8 cellular contexts compared by ENCODE assay signal in genomic region chr16:88021041-88021970, GRCh38.
DNase-seq lines count a peak whose midpoint lies in the region; ATAC-seq and TF ChIP-seq lines count a peak whose summit lies in the region.
"Not testable (repeated sequence)": the region's sequence is repeated elsewhere in the genome, so short reads cannot be mapped to it uniquely, and the experiment has no call there.

No MANE protein-coding gene starts in this region.

- POLR2A ChIA-PET in IMR-90 (lab: Charles Lee; ENCODE audit: unreplicated experiment), result not testable (repeated sequence)

- H3K27ac Mint-ChIP-seq in activated naive CD4-positive, alpha-beta T cell treated with anti-CD3 and anti-CD28 coated beads, Interleukin-2, amount 10 ng/mL, durations not matched to agents 7 days and 5 days, result peak overlapping the region; percentile 37

- not testable (repeated sequence) for H2AFZ ChIP-seq in IMR-90 (replicated peaks; ENCODE audit: low read length, poor library complexity); mesenchymal stem cell (ENCODE audit: low read depth, low read length)

- H3K56ac ChIP-seq in IMR-90 (ENCODE audit: extremely low read depth, insufficient read depth, low read length), result not testable (repeated sequence)

- not testable (repeated sequence) for H2AK9ac ChIP-seq in IMR-90 (replicated peaks; ENCODE audit: low read depth, low read length, poor library complexity)

- not testable (repeated sequence) for TF ChIP-seq POLR2A in IMR-90 (IDR thresholded peaks at IDR 0.05; ENCODE audit: low read depth, low read length)

- not testable (repeated sequence) for H3K9me3 ChIP-seq in IMR-90 (ENCODE audit: control insufficient read depth, insufficient read depth, low read length); mesenchymal stem cell (ENCODE audit: control insufficient read depth, low read length); aorta (ENCODE audit: control insufficient read depth, low read length)

- not testable (repeated sequence) for TF ChIP-seq CTCF in AG10803 (conservative IDR thresholded peaks at IDR 0.05; ENCODE audit: low read length); IMR-90 (conservative IDR thresholded peaks at IDR 0.05; ENCODE audit: low read depth, low read length)

- DNase-seq in AG10803 (ENCODE audit: low read depth) (peak; percentile 32), fibroblast of gingiva (ENCODE audit: low read depth) (peak; percentile 20), left cardiac atrium (peak; percentile 57)
- DNase-seq in IMR-90; activated naive CD4-positive, alpha-beta T cell treated with anti-CD3 and anti-CD28 coated beads, Interleukin-2, amount 10 ng/mL, durations not matched to agents 7 days and 5 days; mesenchymal stem cell; sciatic nerve (ENCODE audit: low spot score); aorta: not testable (repeated sequence)

- H4K20me1 ChIP-seq in IMR-90 (ENCODE audit: insufficient read depth, low read length), result not testable (repeated sequence)

- ATAC-seq in IMR-90 (ENCODE audit: low read depth), result not testable (repeated sequence)
- ATAC-seq in left cardiac atrium (peak in 1 of 2 donors; percentile 53), sciatic nerve (peak; percentile 89), aorta (ENCODE audit: low FRiP score) (peak; percentile 20)

- not testable (repeated sequence) for H3K9me1 ChIP-seq in IMR-90 (ENCODE audit: insufficient read depth, low read length)

- intact Hi-C loops in IMR-90 (cut with micrococcal nuclease), result loop anchor here (10.0 kb wide), 1 partner anchor 363 kb away; the partner anchor contains the start of gene ZNF469
- intact Hi-C loops in left cardiac atrium (cut with DNase I); sciatic nerve (cut with DNase I); aorta (cut with DNase I): not testable (repeated sequence)

- not testable (repeated sequence) for H3K14ac ChIP-seq in IMR-90 (replicated peaks; ENCODE audit: low read depth, low read length); mesenchymal stem cell (ENCODE audit: low read length in 2 of 2)

- not testable (repeated sequence) for H4K5ac ChIP-seq in IMR-90 (ENCODE audit: low read depth, low read length)

- not testable (repeated sequence) for H2BK12ac ChIP-seq in mesenchymal stem cell (ENCODE audit: low read length in 2 of 2)

- not testable (repeated sequence) for H3K36me3 Mint-ChIP-seq in activated naive CD4-positive, alpha-beta T cell treated with anti-CD3 and anti-CD28 coated beads, Interleukin-2, amount 10 ng/mL, durations not matched to agents 7 days and 5 days

- not testable (repeated sequence) for H3K18ac ChIP-seq in IMR-90 (ENCODE audit: low read depth, low read length); mesenchymal stem cell (ENCODE audit: low read depth in 1 of 2, low read length in 2 of 2)

- H4K8ac ChIP-seq in IMR-90 (ENCODE audit: low read depth in 2 of 2, low read length in 2 of 2); mesenchymal stem cell (ENCODE audit: low read length): not testable (repeated sequence)

- BruUV-seq in IMR-90 (replicated peaks; lab: Mats Ljungman, UMichigan), result not testable (repeated sequence)

- H3K79me1 ChIP-seq in IMR-90 (ENCODE audit: low read depth in 1 of 2, low read length in 2 of 2), result peaks cover 3 to 23% of the 10 kb centered on the region in 2 experiments; a peak in 3 of 4 replicates
- H3K79me1 ChIP-seq in mesenchymal stem cell (replicated peaks; ENCODE audit: low read length, poor library complexity, severe bottlenecking), result peaks cover 26% of the 10 kb centered on the region

- H2BK120ac ChIP-seq in IMR-90 (ENCODE audit: low read depth, low read length); mesenchymal stem cell (ENCODE audit: low read depth, low read length): not testable (repeated sequence)

- not testable (repeated sequence) for H3K9me3 Mint-ChIP-seq in activated naive CD4-positive, alpha-beta T cell treated with anti-CD3 and anti-CD28 coated beads, Interleukin-2, amount 10 ng/mL, durations not matched to agents 7 days and 5 days

- not testable (repeated sequence) for H2BK5ac ChIP-seq in IMR-90 (ENCODE audit: low read depth, low read length, poor library complexity, severe bottlenecking); mesenchymal stem cell (ENCODE audit: low read depth, low read length, poor library complexity, severe bottlenecking)

- H3K36me3 ChIP-seq in IMR-90 (ENCODE audit: control insufficient read depth, insufficient read depth, low read length); aorta (ENCODE audit: control insufficient read depth in 1 of 2, insufficient read depth in 2 of 2, low read length in 1 of 2): not testable (repeated sequence)
- peaks cover 7 to 60% of the 10 kb centered on the region in 2 experiments for H3K36me3 ChIP-seq in mesenchymal stem cell (ENCODE audit: control insufficient read depth in 1 of 2, insufficient read depth in 2 of 2, low read depth in 1 of 2, low read length in 2 of 2)

- not testable (repeated sequence) for H2BK15ac ChIP-seq in IMR-90 (ENCODE audit: low read depth, low read length); mesenchymal stem cell (ENCODE audit: low read depth, poor library complexity, severe bottlenecking)

- not testable (repeated sequence) for H2BK20ac ChIP-seq in IMR-90 (ENCODE audit: low read depth, low read length)

- H3K4me3 ChIP-seq in AG10803 (ENCODE audit: low read length); IMR-90 (ENCODE audit: insufficient read depth, low read depth, low read length); mesenchymal stem cell (ENCODE audit: insufficient read depth in 1 of 2, low read depth in 1 of 2, low read length in 2 of 2); aorta (ENCODE audit: low read length in 2 of 2): not testable (repeated sequence)

- not testable (repeated sequence) for H3K23ac ChIP-seq in IMR-90 (ENCODE audit: low read depth, low read length); mesenchymal stem cell (ENCODE audit: low read length in 2 of 2)

- dilution Hi-C loops in IMR-90 (cut with HindIII; ENCODE audit: low sequenced_read_pairs, unreplicated experiment), result not testable (repeated sequence)

- CTCF ChIA-PET in IMR-90 (lab: Yijun Ruan, JAX), result interaction anchor here (0.6 kb wide), 1 partner anchor 66 kb away, joined by 3 read pairs; no protein-coding TSS in a partner anchor
- CTCF ChIA-PET in activated naive CD4-positive, alpha-beta T cell treated with anti-CD3 and anti-CD28 coated beads, Interleukin-2, amount 10 ng/mL, durations not matched to agents 7 days and 5 days (lab: Charles Lee), result not testable (repeated sequence)

- not testable (repeated sequence) for H3K27me3 Mint-ChIP-seq in activated naive CD4-positive, alpha-beta T cell treated with anti-CD3 and anti-CD28 coated beads, Interleukin-2, amount 10 ng/mL, durations not matched to agents 7 days and 5 days

- H3K27ac ChIP-seq in IMR-90 (ENCODE audit: insufficient read depth, low read length); mesenchymal stem cell (ENCODE audit: low read length, poor library complexity, severe bottlenecking); aorta (ENCODE audit: low read depth in 1 of 2, low read length in 2 of 2): not testable (repeated sequence)

- H4K91ac ChIP-seq in IMR-90 (ENCODE audit: insufficient read depth, low read depth, low read length); mesenchymal stem cell (ENCODE audit: low read length): not testable (repeated sequence)

- H3K27me3 ChIP-seq in IMR-90 (ENCODE audit: control insufficient read depth, insufficient read depth, low read length); mesenchymal stem cell (ENCODE audit: control insufficient read depth in 1 of 2, insufficient read depth in 1 of 2, low read length in 2 of 2); aorta (ENCODE audit: control insufficient read depth in 1 of 2, insufficient read depth in 2 of 2, low read length in 1 of 2): not testable (repeated sequence)

- H3K4me3 Mint-ChIP-seq in activated naive CD4-positive, alpha-beta T cell treated with anti-CD3 and anti-CD28 coated beads, Interleukin-2, amount 10 ng/mL, durations not matched to agents 7 days and 5 days, result not testable (repeated sequence)

- H3K4me1 Mint-ChIP-seq in activated naive CD4-positive, alpha-beta T cell treated with anti-CD3 and anti-CD28 coated beads, Interleukin-2, amount 10 ng/mL, durations not matched to agents 7 days and 5 days, result not testable (repeated sequence)

- TF ChIP-seq RAD21 in IMR-90 (IDR thresholded peaks at IDR 0.05; ENCODE audit: low read length), result not testable (repeated sequence)

- not testable (repeated sequence) for H3K4me2 ChIP-seq in IMR-90 (ENCODE audit: low read depth, low read length); mesenchymal stem cell (ENCODE audit: low read length, poor library complexity, severe bottlenecking)

- H3K9ac ChIP-seq in IMR-90 (ENCODE audit: low read depth, low read length), result not testable (repeated sequence)
- H3K9ac ChIP-seq in mesenchymal stem cell (ENCODE audit: low read length), result peak overlapping the region; percentile 63

- H3K4ac ChIP-seq in IMR-90 (ENCODE audit: low read depth, low read length); mesenchymal stem cell (ENCODE audit: low read depth in 1 of 2, low read length in 2 of 2): not testable (repeated sequence)

- 100% methylated on average over 8 of the region's 26 CpGs; no CpG with 5 or more reads in 1 of the 2 experiments for WGBS in IMR-90 (ENCODE audit: extremely low coverage in 2 of 2, insufficient read length in 1 of 2), 2 experiments
- 98% methylated on average over 24 of the region's 26 CpGs for WGBS in mesenchymal stem cell
- 84 to 87% methylated on average over 26 of the region's 26 CpGs for WGBS in aorta, 2 donors

- in situ Hi-C loops in IMR-90 (cut with MboI; ENCODE audit: low sequenced_read_pairs), result not testable (repeated sequence)

- not testable (repeated sequence) for H3K4me1 ChIP-seq in IMR-90 (ENCODE audit: control insufficient read depth, insufficient read depth, low read length); aorta (ENCODE audit: control insufficient read depth in 1 of 2, insufficient read depth in 2 of 2, low read length in 2 of 2)
- peaks cover 19% of the 10 kb centered on the region for H3K4me1 ChIP-seq in mesenchymal stem cell (ENCODE audit: control insufficient read depth, insufficient read depth, low read depth, low read length)

- H2AK5ac ChIP-seq in IMR-90 (ENCODE audit: low read depth, low read length), result peak overlapping the region; percentile 28; the same call in 1 of the 2 replicates
- H2AK5ac ChIP-seq in mesenchymal stem cell (ENCODE audit: low read length, severe bottlenecking), result not testable (repeated sequence)
